8 cellular contexts compared by ENCODE assay signal in the genomic region with DNA sequence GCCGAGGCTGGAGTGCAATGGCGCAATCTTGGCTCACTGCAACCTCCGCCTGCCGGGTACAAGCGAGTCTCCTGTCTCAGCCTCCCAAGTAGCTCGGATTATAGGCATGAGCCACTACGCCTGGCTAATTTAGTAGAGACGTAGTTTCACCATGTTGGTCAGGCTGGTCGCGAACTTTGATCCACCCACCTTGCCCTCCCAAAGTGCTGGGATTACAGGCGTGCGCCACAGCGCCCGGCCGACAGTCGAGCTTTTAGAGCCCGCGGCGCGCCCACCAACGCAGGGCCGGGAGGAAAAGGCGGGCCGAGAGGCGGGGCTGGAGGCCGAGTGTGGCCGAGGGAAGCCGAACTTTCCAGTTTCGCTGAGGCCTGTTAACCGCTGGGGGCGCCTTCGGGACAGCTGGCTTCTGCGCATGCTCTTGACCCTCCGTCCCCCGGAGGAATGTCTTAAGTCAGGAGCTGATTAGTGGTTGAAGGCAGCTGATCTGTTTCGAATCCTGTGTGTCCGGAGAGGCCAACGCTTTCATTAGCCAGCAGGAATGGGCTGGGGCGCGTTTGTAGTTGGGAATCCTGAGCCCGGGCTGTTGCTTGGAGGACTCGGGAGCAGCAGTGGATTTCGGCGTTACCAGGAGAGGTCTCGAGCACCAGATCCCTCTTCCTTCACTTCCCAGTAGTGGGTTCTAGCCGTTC. TPM values are rescaled to one million over a fixed set of nuclear protein-coding genes. Genes with fewer than 3 reads are reported as not detected.
DNase-seq lines count a peak whose midpoint lies in the region; TF ChIP-seq lines count a peak whose summit lies in the region.

No MANE protein-coding gene starts in this region.

- WGBS in suprapubic skin, result 11% methylated on average over 16 of the region's 46 CpGs

- DNase-seq in HFFc6 (peak; percentile 97), NCI-H1048 (lab: John Stamatoyannopoulos, UW) (peak; percentile 85), SK-N-MC (ENCODE audit: low read depth, low spot score) (peak; percentile 69), glomerular endothelial cell (ENCODE audit: extremely low read depth, low read depth, low spot score) (peak; percentile 94), nucleus accumbens (lab: John Stamatoyannopoulos, UW) (peak; percentile 38 to 98 (median 91)), suprapubic skin (ENCODE audit: low spot score in 2 of 2) (peak; percentile 98)

- H3K4me3 ChIP-seq in GM08714 (ENCODE audit: low read length), result peak overlapping the region; percentile 61; the same call in 1 of the 2 replicates
- H3K4me3 ChIP-seq in SK-N-MC, result peak overlapping the region; percentile 73
- peak overlapping the region; percentile 54 for H3K4me3 ChIP-seq in suprapubic skin

- no peaks in the 10 kb centered on the region; the same call in none of the 2 replicates for H3K27me3 Mint-ChIP-seq in HFFc6 (ENCODE audit: insufficient read depth)
- H3K27me3 Mint-ChIP-seq in activated naive CD4-positive, alpha-beta T cell treated with anti-CD3 and anti-CD28 coated beads, Interleukin-2, amount 50 U/mL, for 24 hours, result no peaks in the 10 kb centered on the region

- H3K9me3 ChIP-seq in SK-N-MC (ENCODE audit: low read depth, low read length) (no peaks in the 10 kb centered on the region), suprapubic skin (no peaks in the 10 kb centered on the region)

- H3K4me3 Mint-ChIP-seq in HFFc6, result peak overlapping the region; percentile 88
- H3K4me3 Mint-ChIP-seq in activated naive CD4-positive, alpha-beta T cell treated with anti-CD3 and anti-CD28 coated beads, Interleukin-2, amount 50 U/mL, for 24 hours, result peak overlapping the region; percentile 91

- no peaks in the 10 kb centered on the region for H3K9me3 Mint-ChIP-seq in HFFc6
- no peaks in the 10 kb centered on the region for H3K9me3 Mint-ChIP-seq in activated naive CD4-positive, alpha-beta T cell treated with anti-CD3 and anti-CD28 coated beads, Interleukin-2, amount 50 U/mL, for 24 hours

- peak overlapping the region; percentile 96 for H3K27ac Mint-ChIP-seq in HFFc6
- H3K27ac Mint-ChIP-seq in activated naive CD4-positive, alpha-beta T cell treated with anti-CD3 and anti-CD28 coated beads, Interleukin-2, amount 50 U/mL, for 24 hours, result peak overlapping the region; percentile 87

- TF ChIP-seq CTCF in HFFc6 (IDR thresholded peaks at IDR 0.05), result peak; percentile 93
- TF ChIP-seq CTCF in suprapubic skin (IDR thresholded peaks at IDR 0.05), result peak; percentile 84 to 92

- peaks cover 30% of the 10 kb centered on the region for H3K4me1 Mint-ChIP-seq in HFFc6 (ENCODE audit: low read depth)
- peaks cover 42% of the 10 kb centered on the region for H3K4me1 Mint-ChIP-seq in activated naive CD4-positive, alpha-beta T cell treated with anti-CD3 and anti-CD28 coated beads, Interleukin-2, amount 50 U/mL, for 24 hours

- TF ChIP-seq POLR2A in suprapubic skin (IDR thresholded peaks at IDR 0.05), result peak in 1 of 2 donors; percentile 57

- peak overlapping the region; percentile 67 for H3K9ac ChIP-seq in SK-N-MC (ENCODE audit: insufficient read length)

- H3K27ac ChIP-seq in SK-N-MC (peak overlapping the region; percentile 15; the same call in 1 of the 2 replicates), suprapubic skin (peak overlapping the region; percentile 89)

- H3K36me3 ChIP-seq in SK-N-MC (ENCODE audit: insufficient read depth, low read length), result peaks cover 2% of the 10 kb centered on the region; the same call in 1 of the 2 replicates
- H3K36me3 ChIP-seq in suprapubic skin, result no peaks in the 10 kb centered on the region

- no peak for TF ChIP-seq EP300 in suprapubic skin (IDR thresholded peaks at IDR 0.05)

- H3K27me3 ChIP-seq in suprapubic skin, result no peaks in the 10 kb centered on the region

- H3K4me1 ChIP-seq in suprapubic skin, result peaks cover 30% of the 10 kb centered on the region

- H3K36me3 Mint-ChIP-seq in HFFc6 (ENCODE audit: low read depth), result peaks cover 9% of the 10 kb centered on the region; the same call in 1 of the 2 replicates
- H3K36me3 Mint-ChIP-seq in activated naive CD4-positive, alpha-beta T cell treated with anti-CD3 and anti-CD28 coated beads, Interleukin-2, amount 50 U/mL, for 24 hours, result peaks cover 2% of the 10 kb centered on the region

RNA-seq across cellular contexts. Expression of a gene that starts 10.0 kb away (rescaled TPM):
- 1,000 to 10,000 TPM; 1,302 to 1,622 (median 1,423) TPM for total RNA-seq in HFFc6 (2021; fragmentation: NEBNext Ultra II Directional; extraction: Animal tissue kit (Norgen Biotek cat#: 25700))
- total RNA-seq in glomerular endothelial cell (428 and 656 TPM in 2 replicates), suprapubic skin (1,000 to 10,000 TPM in 2 of 4 donors, 100 to 1,000 TPM in 2; 623 to 1,424 (median 1,017) TPM)

RNA-seq across cellular contexts. Expression of a gene that starts 48.5 kb away (rescaled TPM):
- 10 to 100 TPM; 37.0 to 74.7 (median 64.6) TPM for total RNA-seq in HFFc6 (2021; fragmentation: NEBNext Ultra II Directional; extraction: Animal tissue kit (Norgen Biotek cat#: 25700))
- total RNA-seq in glomerular endothelial cell (9.2 and 19.7 TPM in 2 replicates), suprapubic skin (1 to 10 TPM; 2.7 to 8.5 (median 6.9) TPM)

Comparison
In these comparisons a context has a peak if more than half of its experiments do, and no peak if none do; other contexts are left out.
1. Peak in every context shown above with its lines: DNase-seq, H3K4me3 ChIP-seq and H3K27ac ChIP-seq.